ENCODE assay signal across 8 cellular contexts in the genomic region with DNA sequence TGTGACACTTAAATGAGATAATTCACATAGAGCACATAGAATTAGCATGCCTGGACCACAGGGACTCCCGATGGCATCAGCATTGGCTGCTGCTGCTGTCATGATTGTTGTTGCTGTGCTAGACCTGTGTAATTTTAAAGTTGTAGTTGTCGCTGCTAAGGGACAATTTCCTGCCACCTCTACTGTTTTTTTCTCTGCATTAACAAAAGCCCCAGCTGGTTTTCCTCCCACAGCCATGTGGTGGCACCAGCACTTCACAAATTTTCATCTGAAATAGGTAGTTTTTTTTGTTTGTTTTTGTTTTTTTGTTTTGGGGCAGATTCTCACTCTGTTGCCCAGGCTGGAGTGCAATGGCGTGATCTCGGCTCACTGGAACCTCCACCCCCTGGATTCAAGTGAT. TPM values are rescaled to one million over a fixed set of nuclear protein-coding genes. Genes with fewer than 3 reads are reported as not detected.
DNase-seq lines count a peak whose midpoint lies in the region; ATAC-seq, FAIRE-seq and TF ChIP-seq lines count a peak whose summit lies in the region.

No MANE protein-coding gene starts in this region.

- no peaks in the 10 kb centered on the region for H3K79me2 ChIP-seq in astrocyte (ENCODE audit: insufficient read depth, low read length)

- DNase-seq in AG10803 (ENCODE audit: low read depth) (peak; percentile 19), SJCRH30 (peak; percentile 25 to 64), astrocyte (ENCODE audit: low read depth) (no peak), iris pigment epithelial cell (ENCODE audit: low read depth) (peak; percentile 34), NCI-H128 (lab: John Stamatoyannopoulos, UW; ENCODE audit: unreplicated experiment) (no peak)
- peak; percentile 6 to 12 for DNase-seq in stimulated activated CD8-positive, alpha-beta memory T cell treated with anti-CD3 and anti-CD28 coated beads, Interleukin-7, amount 100 ng/mL, for 1 hour (ENCODE audit: low read depth in 2 of 2)

- no peak overlapping the region for H3K9ac ChIP-seq in astrocyte (ENCODE audit: low read length)

- H3K27ac ChIP-seq in SJCRH30 (no peak overlapping the region), astrocyte (ENCODE audit: low read depth, low read length) (no peak overlapping the region)

- H3K27me3 ChIP-seq in SJCRH30: no peaks in the 10 kb centered on the region
- peaks cover 2% of the 10 kb centered on the region for H3K27me3 ChIP-seq in astrocyte (ENCODE audit: insufficient read depth, low read length)

- H3K27ac Mint-ChIP-seq in astrocyte (ENCODE audit: unreplicated experiment): no peak overlapping the region

- H3K36me3 ChIP-seq in SJCRH30 (no peaks in the 10 kb centered on the region), astrocyte (ENCODE audit: insufficient read depth, low read length) (no peaks in the 10 kb centered on the region)

- peak; percentile 60 for ATAC-seq in HG03439 (IDR thresholded peaks at IDR 0.05; ENCODE audit: unreplicated experiment)

- H3K4me1 ChIP-seq in SJCRH30: peaks cover 6% of the 10 kb centered on the region; the same call in 1 of the 2 replicates
- H3K4me1 ChIP-seq in astrocyte (ENCODE audit: insufficient read depth, low read length): no peaks in the 10 kb centered on the region

- no peak overlapping the region for H3K4me2 ChIP-seq in astrocyte (ENCODE audit: low read length)

- H3K36me3 Mint-ChIP-seq in astrocyte (ENCODE audit: low read depth, unreplicated experiment): no peaks in the 10 kb centered on the region

- FAIRE-seq in astrocyte (lab: Jason Lieb, UNC): no peak

- H3K4me3 ChIP-seq in AG10803 (ENCODE audit: low read length) (no peak overlapping the region), SJCRH30 (no peak overlapping the region), astrocyte (ENCODE audit: insufficient read depth, low read depth, low read length) (no peak overlapping the region)

- no peaks in the 10 kb centered on the region for H3K4me1 Mint-ChIP-seq in astrocyte (ENCODE audit: low read depth, unreplicated experiment)

- no peaks in the 10 kb centered on the region for H3K27me3 Mint-ChIP-seq in astrocyte (ENCODE audit: low read depth, unreplicated experiment)

- H4K20me1 ChIP-seq in astrocyte (ENCODE audit: insufficient read depth, low read length): no peaks in the 10 kb centered on the region

- H3K9me3 ChIP-seq in SJCRH30 (replicated peaks) (no peaks in the 10 kb centered on the region), astrocyte (ENCODE audit: insufficient read depth, low read depth, low read length) (no peaks in the 10 kb centered on the region)

- no peak overlapping the region for H3K4me3 Mint-ChIP-seq in astrocyte (ENCODE audit: unreplicated experiment)

- H3K9me3 Mint-ChIP-seq in astrocyte (ENCODE audit: unreplicated experiment): no peaks in the 10 kb centered on the region

- peak overlapping the region; percentile 18 for H2AFZ ChIP-seq in astrocyte (ENCODE audit: low read depth, low read length)

- TF ChIP-seq CTCF in AG10803 (conservative IDR thresholded peaks at IDR 0.05; ENCODE audit: low read length) (peak; percentile 73), GM12874 (IDR thresholded peaks at IDR 0.05; ENCODE audit: insufficient read depth, low read depth, low read length) (peak; percentile 53), astrocyte (IDR thresholded peaks at IDR 0.05; ENCODE audit: insufficient read depth, low read depth, low read length) (peak; percentile 61)

RNA-seq across cellular contexts. Expression of a gene that starts 25.4 kb away (rescaled TPM):
- 259 and 261 TPM in 2 replicates for total RNA-seq in SJCRH30 (2014; rRNA removed; shearing (Covaris generic))
- total RNA-seq in astrocyte: 24.3 and 29.9 TPM in 2 replicates

RNA-seq across cellular contexts. Expression of a gene that starts 26.4 kb away (rescaled TPM):
- total RNA-seq in SJCRH30 (2014; rRNA removed; shearing (Covaris generic)): 0.13 TPM in 1 of 2 replicates, not detected in the other
- total RNA-seq in astrocyte: not detected in 2 replicates

RNA-seq across cellular contexts. Expression of a gene that starts 26.4 kb away (rescaled TPM):
- total RNA-seq in SJCRH30 (2014; rRNA removed; shearing (Covaris generic)): not detected in 2 replicates
- total RNA-seq in astrocyte: not detected in 2 replicates

Comparison
In these comparisons a context has a peak if more than half of its experiments do, and no peak if none do; other contexts are left out.
1. DNase-seq: peak in AG10803 (single experiment), SJCRH30 (2 of 2), iris pigment epithelial cell (single experiment) and stimulated activated CD8-positive, alpha-beta memory T cell treated with anti-CD3 and anti-CD28 coated beads, Interleukin-7, amount 100 ng/mL, for 1 hour (2 of 2); none in astrocyte (single experiment) and NCI-H128 (single experiment).
2. Peak in every context shown above with its lines, with median percentiles within 50 percentile points of each other: CTCF ChIP-seq.